8 cellular contexts compared by ENCODE assay signal in the genomic region with DNA sequence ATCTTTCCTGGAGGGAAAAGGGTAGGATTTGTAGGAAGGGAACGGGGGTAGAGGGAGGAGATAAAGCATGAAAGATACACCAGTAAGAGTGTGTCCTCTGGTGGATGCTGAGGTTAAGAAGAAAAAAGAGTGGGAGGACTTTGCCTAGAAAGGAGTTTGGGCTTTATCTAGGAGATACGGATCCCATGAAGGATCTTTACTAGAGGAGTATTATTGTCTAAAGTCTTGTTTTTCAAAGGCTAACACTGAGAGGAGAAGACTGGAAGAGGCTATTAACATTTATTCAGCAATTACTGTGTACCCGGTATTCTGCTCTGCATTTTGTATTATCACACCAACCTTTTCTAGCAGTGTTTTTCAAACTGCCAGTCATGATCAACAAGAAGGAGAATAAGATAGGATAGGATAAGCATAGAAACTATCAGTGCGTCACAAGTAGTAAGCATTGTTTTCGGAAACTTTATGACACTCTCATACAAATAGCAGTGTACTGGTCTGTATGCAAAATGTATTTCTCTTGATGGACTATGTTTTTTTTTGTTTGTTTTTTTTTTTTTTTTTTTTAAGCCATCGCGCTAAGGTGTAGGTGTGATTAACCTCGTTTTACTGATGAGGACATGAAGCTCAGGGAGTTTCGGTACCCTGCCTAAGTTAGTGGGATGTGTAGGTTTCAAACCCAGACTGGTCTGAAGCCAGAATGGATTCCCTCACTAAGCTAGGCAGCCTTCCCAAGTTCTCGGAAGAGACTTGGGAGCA. TPM values are rescaled to one million over a fixed set of nuclear protein-coding genes. Genes with fewer than 3 reads are reported as not detected.
DNase-seq lines count a peak whose midpoint lies in the region; ATAC-seq and TF ChIP-seq lines count a peak whose summit lies in the region.

No MANE protein-coding gene starts in this region.

- H3K36me3 ChIP-seq in SK-N-SH (replicated peaks in 1 of 2; ENCODE audit: control insufficient read depth in 1 of 2, insufficient read depth in 2 of 2, low read length in 1 of 2) (peaks cover 9 to 11% of the 10 kb centered on the region in 2 experiments), stomach smooth muscle (ENCODE audit: control insufficient read depth in 2 of 2, insufficient read depth in 2 of 2, low read length in 2 of 2) (peaks cover 0 to 2% of the 10 kb centered on the region in 2 donors)

- H3K4me2 ChIP-seq in SK-N-SH, result peak overlapping the region; percentile 95

- H3K27me3 Mint-ChIP-seq in activated naive CD8-positive, alpha-beta T cell treated with anti-CD3 and anti-CD28 coated beads, Interleukin-2, amount 10 ng/mL, durations not matched to agents 7 days and 5 days, result no peaks in the 10 kb centered on the region
- H3K27me3 Mint-ChIP-seq in immature natural killer cell (ENCODE audit: low read depth in 3 of 3), result peaks cover 4 to 13% (median 5%) of the 10 kb centered on the region in 3 donors

- no peaks in the 10 kb centered on the region for H3K9me3 Mint-ChIP-seq in activated naive CD8-positive, alpha-beta T cell treated with anti-CD3 and anti-CD28 coated beads, Interleukin-2, amount 10 ng/mL, durations not matched to agents 7 days and 5 days
- H3K9me3 Mint-ChIP-seq in immature natural killer cell, result no peaks in the 10 kb centered on the region

- 57% methylated on average over 10 of the region's 10 CpGs for whole genome bisulfite sequencing in SK-N-SH (ENCODE audit: low lambda C conversion rate)

- no peaks in the 10 kb centered on the region for H4K20me1 ChIP-seq in SK-N-SH (ENCODE audit: insufficient read depth)

- no peak for TF ChIP-seq RAD21 in SK-N-SH (IDR thresholded peaks at IDR 0.05; ENCODE audit: low read length)

- H3K4me3 ChIP-seq in SK-N-SH (ENCODE audit: low read depth in 2 of 2, low read length in 1 of 2) (peak overlapping the region; percentile 94), stomach smooth muscle (ENCODE audit: low read length in 2 of 2) (peak overlapping the region; percentile 94 to 100)

- ATAC-seq in SK-N-SH treated with all-trans-retinoic acid at 6 μM for 48 hours, result no peak
- no peak for ATAC-seq in activated naive CD8-positive, alpha-beta T cell treated with anti-CD3 and anti-CD28 coated beads, Interleukin-2, amount 10 ng/mL, durations not matched to agents 7 days and 5 days (ENCODE audit: low read depth)

- no peak for TF ChIP-seq EP300 in SK-N-SH (IDR thresholded peaks at IDR 0.05; ENCODE audit: borderline replicate concordance in 1 of 2, low read depth in 1 of 2, low read length in 1 of 2)

- no peak for TF ChIP-seq CTCF in SK-N-SH (IDR thresholded peaks at IDR 0.05)

- H2AFZ ChIP-seq in SK-N-SH (ENCODE audit: low read depth), result peak overlapping the region; percentile 90

- peak overlapping the region; percentile 80 for H3K9ac ChIP-seq in SK-N-SH
- H3K9ac ChIP-seq in stomach smooth muscle (ENCODE audit: low read length in 2 of 2), result peak overlapping the region; percentile 87 to 99

- H3K9me3 ChIP-seq in SK-N-SH (no peaks in the 10 kb centered on the region), stomach smooth muscle (ENCODE audit: control insufficient read depth in 2 of 2, low read length in 2 of 2) (no peaks in the 10 kb centered on the region)

- peaks cover 41% of the 10 kb centered on the region for H3K79me2 ChIP-seq in SK-N-SH (ENCODE audit: insufficient read depth)

- peak overlapping the region; percentile 100 for H3K4me3 Mint-ChIP-seq in activated naive CD8-positive, alpha-beta T cell treated with anti-CD3 and anti-CD28 coated beads, Interleukin-2, amount 10 ng/mL, durations not matched to agents 7 days and 5 days
- H3K4me3 Mint-ChIP-seq in immature natural killer cell, result peak overlapping the region; percentile 96 to 99 (median 98)

- peaks cover 7% of the 10 kb centered on the region for H3K36me3 Mint-ChIP-seq in activated naive CD8-positive, alpha-beta T cell treated with anti-CD3 and anti-CD28 coated beads, Interleukin-2, amount 10 ng/mL, durations not matched to agents 7 days and 5 days
- H3K36me3 Mint-ChIP-seq in immature natural killer cell, result peaks cover 0 to 10% (median 0%) of the 10 kb centered on the region in 3 donors

- H3F3A ChIP-seq in SK-N-SH (replicated peaks; ENCODE audit: insufficient read depth), result peaks cover 8% of the 10 kb centered on the region

- CTCF ChIA-PET in SK-N-SH (lab: Yijun Ruan, JAX), result interaction anchor here (0.8 to 19.9 kb wide), 12 partner anchors 10 to 124 kb away, joined by 3 to 1447 read pairs (median 4); a partner anchor contains a TSS

- POLR2A ChIA-PET in SK-N-SH (lab: Yijun Ruan, JAX), result interaction anchor here (1.2 to 1.7 kb wide), 8 partner anchors 42 to 124 kb away, joined by 3 to 21 read pairs (median 4); a partner anchor contains a TSS
- POLR2A ChIA-PET in activated naive CD8-positive, alpha-beta T cell treated with anti-CD3 and anti-CD28 coated beads, Interleukin-2, amount 10 ng/mL, durations not matched to agents 7 days and 5 days (lab: Charles Lee), result interaction anchor here (0.9 to 2.8 kb wide), 22 partner anchors 9 to 246 kb away, joined by 3 to 32 read pairs (median 7); a partner anchor contains a TSS

- H3K9me2 ChIP-seq in SK-N-SH, result no peaks in the 10 kb centered on the region

- H3K27me3 ChIP-seq in SK-N-SH (ENCODE audit: insufficient read depth), result no peaks in the 10 kb centered on the region
- no peaks in the 10 kb centered on the region for H3K27me3 ChIP-seq in stomach smooth muscle (ENCODE audit: control insufficient read depth in 1 of 2, insufficient read depth in 2 of 2, low read length in 2 of 2)

- H3K4me1 Mint-ChIP-seq in activated naive CD8-positive, alpha-beta T cell treated with anti-CD3 and anti-CD28 coated beads, Interleukin-2, amount 10 ng/mL, durations not matched to agents 7 days and 5 days, result peaks cover 34% of the 10 kb centered on the region
- H3K4me1 Mint-ChIP-seq in immature natural killer cell, result peaks cover 38 to 55% of the 10 kb centered on the region in 2 donors

- H3K27ac ChIP-seq in SK-N-SH (ENCODE audit: low read depth in 2 of 2, low read length in 1 of 2) (peak overlapping the region; percentile 51 to 82; a peak in 3 of 4 replicates), stomach smooth muscle (ENCODE audit: low read length) (peak overlapping the region; percentile 89)

- DNase-seq in SK-N-SH (no peak), immature natural killer cell (no peak), NCI-H187 (lab: John Stamatoyannopoulos, UW) (no peak), retina (no peak)
- no peak for DNase-seq in activated naive CD8-positive, alpha-beta T cell treated with anti-CD3 and anti-CD28 coated beads, Interleukin-2, amount 10 ng/mL, durations not matched to agents 7 days and 5 days
- no peak for DNase-seq in activated CD8-positive, alpha-beta memory T cell treated with anti-CD3 and anti-CD28 coated beads, Interleukin-2, amount 50 U/mL, for 4 hours

- H3K27ac Mint-ChIP-seq in activated naive CD8-positive, alpha-beta T cell treated with anti-CD3 and anti-CD28 coated beads, Interleukin-2, amount 10 ng/mL, durations not matched to agents 7 days and 5 days, result peak overlapping the region; percentile 100
- H3K27ac Mint-ChIP-seq in immature natural killer cell, result peak overlapping the region; percentile 89 to 100 (median 98)

- H3K4me1 ChIP-seq in SK-N-SH (ENCODE audit: control insufficient read depth in 1 of 2, insufficient read depth in 2 of 2, low read depth in 1 of 2, low read length in 1 of 2) (peaks cover 4 to 19% of the 10 kb centered on the region in 2 experiments; a peak in 3 of 4 replicates), stomach smooth muscle (ENCODE audit: control insufficient read depth, insufficient read depth, low read length) (peaks cover 27% of the 10 kb centered on the region)

TF ChIP-seq in SK-N-SH, 30 proteins besides CTCF, POLR2A, EP300 and RAD21 (continues in another document):
- no peak for TF ChIP-seq GATA2 (CRISPR knock-in tag; IDR thresholded peaks at IDR 0.05)
- TF ChIP-seq NRF1 (IDR thresholded peaks at IDR 0.05; ENCODE audit: low read depth, low read length), result no peak
- no peak for TF ChIP-seq FOXJ3 (CRISPR knock-in tag; IDR thresholded peaks at IDR 0.05)
- TF ChIP-seq RXRA (IDR thresholded peaks at IDR 0.05; ENCODE audit: borderline replicate concordance, low read depth), result no peak

TF ChIP-seq in SK-N-SH treated with all-trans-retinoic acid at 6 μM for 48 hours, 23 proteins besides CTCF, POLR2A, EP300 and RAD21 (continues in another document):
- TF ChIP-seq CSDC2 (CRISPR knock-in tag; IDR thresholded peaks at IDR 0.05) (no peak), ZFP3 (CRISPR knock-in tag; IDR thresholded peaks at IDR 0.05) (no peak)

RNA-seq across cellular contexts. Expression of a gene that starts 1.4 kb away (rescaled TPM):
- polyA plus RNA-seq in SK-N-SH (2012; rRNA removed) (8.8 and 16.7 TPM in 2 replicates), immature natural killer cell (10 to 100 TPM in 1 of 3 donors, 1 to 10 TPM in 2; 2.0 to 13.7 (median 5.0) TPM)
- polyA plus RNA-seq in SK-N-SH (2012; cell fraction: cytosol; rRNA removed), result 9.3 and 14.3 TPM in 2 replicates
- 28.1 and 28.5 TPM in 2 replicates for polyA plus RNA-seq in SK-N-SH (2012; cell fraction: nucleus; rRNA removed)
- total RNA-seq in activated naive CD8-positive, alpha-beta T cell treated with anti-CD3 and anti-CD28 coated beads, Interleukin-2, amount 10 ng/mL, durations not matched to agents 7 days and 5 days, result 10 to 100 TPM; 28.1 to 28.2 TPM

RNA-seq across cellular contexts. Expression of a gene that starts 43.7 kb away (rescaled TPM):
- polyA plus RNA-seq in SK-N-SH (2012; rRNA removed) (0.03 TPM in 2 replicates), immature natural killer cell (not detected)
- polyA plus RNA-seq in SK-N-SH (2012; cell fraction: cytosol; rRNA removed), result 0.03 and 0.05 TPM in 2 replicates
- polyA plus RNA-seq in SK-N-SH (2012; cell fraction: nucleus; rRNA removed), result 0.06 and 0.09 TPM in 2 replicates
- total RNA-seq in activated naive CD8-positive, alpha-beta T cell treated with anti-CD3 and anti-CD28 coated beads, Interleukin-2, amount 10 ng/mL, durations not matched to agents 7 days and 5 days, result under 1 TPM; 0.09 to 0.22 TPM

RNA-seq across cellular contexts. Expression of a gene that starts 46.7 kb away (rescaled TPM):
- 26.1 and 33.8 TPM in 2 replicates for polyA plus RNA-seq in SK-N-SH (2012; rRNA removed)
- 27.2 and 30.9 TPM in 2 replicates for polyA plus RNA-seq in SK-N-SH (2012; cell fraction: cytosol; rRNA removed)
- 21.6 and 23.6 TPM in 2 replicates for polyA plus RNA-seq in SK-N-SH (2012; cell fraction: nucleus; rRNA removed)
- 10 to 100 TPM; 32.5 to 32.8 TPM for total RNA-seq in activated naive CD8-positive, alpha-beta T cell treated with anti-CD3 and anti-CD28 coated beads, Interleukin-2, amount 10 ng/mL, durations not matched to agents 7 days and 5 days
- polyA plus RNA-seq in immature natural killer cell, result 10 to 100 TPM; 14.3 to 21.2 (median 18.6) TPM

RNA-seq across cellular contexts. Expression of a gene that starts 53.6 kb away (rescaled TPM):
- polyA plus RNA-seq in SK-N-SH (2012; rRNA removed), result 135 and 139 TPM in 2 replicates
- 62.5 and 80.7 TPM in 2 replicates for polyA plus RNA-seq in SK-N-SH (2012; cell fraction: cytosol; rRNA removed)
- polyA plus RNA-seq in SK-N-SH (2012; cell fraction: nucleus; rRNA removed), result 636 and 666 TPM in 2 replicates
- total RNA-seq in activated naive CD8-positive, alpha-beta T cell treated with anti-CD3 and anti-CD28 coated beads, Interleukin-2, amount 10 ng/mL, durations not matched to agents 7 days and 5 days, result 10 to 100 TPM; 38.0 to 39.6 TPM
- polyA plus RNA-seq in immature natural killer cell, result 10 to 100 TPM; 17.7 to 41.2 (median 22.5) TPM
